11 cellular contexts compared by ENCODE assay signal in genomic region chr7:83060218-83060617, GRCh38.
DNase-seq lines count a peak whose midpoint lies in the region; ATAC-seq and TF ChIP-seq lines count a peak whose summit lies in the region.
"Had no signal": no experiment of that assay in that cellular context is flagged by ENCODE, and none has a peak within 500 bp of the region (broad histone marks: within the 10 kb centered on the region; RNA-seq: fewer than 3 reads in every experiment).

No MANE protein-coding gene starts in this region.

- no peaks in the 10 kb centered on the region for H3K9me3 ChIP-seq in right atrium auricular region
- H3K9me3 ChIP-seq in endocrine pancreas (ENCODE audit: control insufficient read depth, low read length) = no peaks in the 10 kb centered on the region
- H3K9me3 ChIP-seq in testis = no peaks in the 10 kb centered on the region
- H3K9me3 ChIP-seq in uterus = no peaks in the 10 kb centered on the region

- DNase-seq in Right ventricle myocardium superior = no peak
- no peak for DNase-seq in right atrium auricular region (ENCODE audit: low spot score)
- DNase-seq in NCI-H345 treated with DMSO at 0.1 percent for 48 hours (lab: John Stamatoyannopoulos, UW; ENCODE audit: unreplicated experiment) = peak; percentile 31
- peak; percentile 14 for DNase-seq in testis
- DNase-seq in RPMI8226 = no peak
- DNase-seq in uterus = no peak
- DNase-seq: activated T-cell treated with anti-CD3 and anti-CD28 coated beads, Interleukin-2, amount 50 U/mL, for 48 hours; T-cell had no signal

- H3K27me3 ChIP-seq in right atrium auricular region (no peaks in the 10 kb centered on the region), endocrine pancreas (ENCODE audit: control insufficient read depth, insufficient read depth, low read length) (no peaks in the 10 kb centered on the region), testis (no peaks in the 10 kb centered on the region), uterus (no peaks in the 10 kb centered on the region)

- H3K4me3 ChIP-seq in right atrium auricular region (no peak overlapping the region), endocrine pancreas (ENCODE audit: control insufficient read depth, insufficient read depth, low read length) (peak overlapping the region; percentile 38), testis (no peak overlapping the region), uterus (no peak overlapping the region)
- H3K4me3 ChIP-seq: K562 had no signal

- no peak overlapping the region for H3K9ac ChIP-seq in endocrine pancreas (ENCODE audit: control insufficient read depth, insufficient read depth, low read length)

- no peak for TF ChIP-seq CTCF in right atrium auricular region (IDR thresholded peaks at IDR 0.05)
- no peak for TF ChIP-seq CTCF in testis (IDR thresholded peaks at IDR 0.05)
- no peak for TF ChIP-seq CTCF in uterus (IDR thresholded peaks at IDR 0.05)

- H3K36me3 ChIP-seq in right atrium auricular region (no peaks in the 10 kb centered on the region), endocrine pancreas (ENCODE audit: control insufficient read depth, insufficient read depth, low read length) (no peaks in the 10 kb centered on the region), testis (ENCODE audit: low read depth, missing control alignments) (no peaks in the 10 kb centered on the region), uterus (no peaks in the 10 kb centered on the region)

- intact Hi-C loops in Right ventricle myocardium superior (cut with DNase I) (no loop called here), testis (cut with DNase I; ENCODE audit: low total_unique reads) (no loop called here), uterus (cut with DNase I; ENCODE audit: low total_unique reads) (no loop called here)

- TF ChIP-seq POLR2A in testis (IDR thresholded peaks at IDR 0.05) = no peak
- TF ChIP-seq POLR2A in uterus (IDR thresholded peaks at IDR 0.05) = no peak

- H3K27ac ChIP-seq in right atrium auricular region (no peak overlapping the region), testis (no peak overlapping the region), uterus (no peak overlapping the region)

- ATAC-seq in Right ventricle myocardium superior (ENCODE audit: poor library complexity) = peak; percentile 58
- ATAC-seq in GM21367 (IDR thresholded peaks at IDR 0.05; ENCODE audit: unreplicated experiment) = no peak
- ATAC-seq: K562, T-cell had no signal

- no peaks in the 10 kb centered on the region for H3K4me1 ChIP-seq in right atrium auricular region
- H3K4me1 ChIP-seq in endocrine pancreas (ENCODE audit: control insufficient read depth, insufficient read depth, low read length) = peaks cover 14% of the 10 kb centered on the region
- H3K4me1 ChIP-seq in testis = peaks cover 3% of the 10 kb centered on the region
- no peaks in the 10 kb centered on the region for H3K4me1 ChIP-seq in uterus

Comparison
In these comparisons a context has a peak if more than half of its experiments do, and no peak if none do; other contexts are left out.
1. DNase-seq: peak in NCI-H345 treated with DMSO at 0.1 percent for 48 hours (single experiment) and testis (single experiment); none in Right ventricle myocardium superior (single experiment), right atrium auricular region (single experiment), RPMI8226 (single experiment) and uterus (0 of 2).